ENCODE assay signal across 1 cellular context in the genomic region with DNA sequence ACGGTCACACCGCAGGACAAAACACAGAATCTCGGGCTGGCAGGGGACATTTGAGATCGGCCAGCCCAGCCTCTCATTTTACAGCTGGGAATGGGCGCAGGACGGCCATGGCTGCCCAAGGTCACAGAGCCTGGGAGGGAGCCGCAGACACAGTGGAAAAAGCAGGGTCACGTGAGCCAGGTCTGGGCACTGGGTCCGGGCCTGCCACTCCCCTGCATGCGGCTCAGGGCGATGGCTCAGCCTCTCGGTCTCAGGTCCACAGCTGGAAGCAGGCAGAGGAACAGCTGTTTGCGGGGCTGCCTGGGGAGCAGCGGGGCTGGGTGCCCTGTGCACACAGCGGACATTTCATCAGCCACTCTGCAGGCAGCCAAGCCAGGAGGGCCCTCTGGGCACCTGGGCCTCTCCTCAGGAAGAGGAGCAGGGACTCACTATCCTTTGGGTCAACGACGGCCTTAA.
TF ChIP-seq lines count a peak whose summit lies in the region.

No MANE protein-coding gene starts in this region.

TF ChIP-seq in H1, 55 proteins besides CTCF, POLR2A, EP300 and RAD21:
- TF ChIP-seq SAP30 (IDR thresholded peaks at IDR 0.05; ENCODE audit: insufficient read depth, insufficient replicate concordance, low read length) (no peak), JUND (IDR thresholded peaks at IDR 0.05; ENCODE audit: low read length) (no peak), RBBP5 (IDR thresholded peaks at IDR 0.05; ENCODE audit: borderline replicate concordance, low read depth, low read length) (no peak), BRCA1 (IDR thresholded peaks at IDR 0.05; ENCODE audit: low read depth, low read length) (no peak), TAF7 (optimal IDR thresholded peaks at IDR 0.05; ENCODE audit: borderline replicate concordance, low read depth, low read length) (no peak), CBX5 (IDR thresholded peaks at IDR 0.05; ENCODE audit: low read depth, low read length) (no peak), KDM5A (IDR thresholded peaks at IDR 0.05; ENCODE audit: low read length) (no peak), YY1 (IDR thresholded peaks at IDR 0.05; ENCODE audit: low read depth, low read length) (no peak), HDAC6 (IDR thresholded peaks at IDR 0.05; ENCODE audit: low read depth, low read length) (no peak), HDAC2 (IDR thresholded peaks at IDR 0.05; ENCODE audit: borderline replicate concordance in 1 of 2, low read depth in 2 of 2, low read length in 2 of 2) (no peak), SIRT6 (IDR thresholded peaks at IDR 0.05; ENCODE audit: low read length) (no peak), SRF (IDR thresholded peaks at IDR 0.05; ENCODE audit: low read depth, low read length) (no peak), SIX5 (IDR thresholded peaks at IDR 0.05; ENCODE audit: low read depth, low read length) (no peak), BACH1 (IDR thresholded peaks at IDR 0.05; ENCODE audit: low read length) (no peak), EGR1 (IDR thresholded peaks at IDR 0.05; ENCODE audit: borderline replicate concordance, low read depth, low read length) (no peak), GABPA (IDR thresholded peaks at IDR 0.05; ENCODE audit: borderline replicate concordance, insufficient read depth, low read length) (no peak)
- TF ChIP-seq, protein P1, sequence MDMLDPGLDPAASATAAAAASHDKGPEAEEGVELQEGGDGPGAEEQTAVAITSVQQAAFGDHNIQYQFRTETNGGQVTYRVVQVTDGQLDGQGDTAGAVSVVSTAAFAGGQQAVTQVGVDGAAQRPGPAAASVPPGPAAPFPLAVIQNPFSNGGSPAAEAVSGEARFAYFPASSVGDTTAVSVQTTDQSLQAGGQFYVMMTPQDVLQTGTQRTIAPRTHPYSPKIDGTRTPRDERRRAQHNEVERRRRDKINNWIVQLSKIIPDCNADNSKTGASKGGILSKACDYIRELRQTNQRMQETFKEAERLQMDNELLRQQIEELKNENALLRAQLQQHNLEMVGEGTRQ (IDR thresholded peaks at IDR 0.05; ENCODE audit: low read length): no peak
- TF ChIP-seq, protein P2, sequence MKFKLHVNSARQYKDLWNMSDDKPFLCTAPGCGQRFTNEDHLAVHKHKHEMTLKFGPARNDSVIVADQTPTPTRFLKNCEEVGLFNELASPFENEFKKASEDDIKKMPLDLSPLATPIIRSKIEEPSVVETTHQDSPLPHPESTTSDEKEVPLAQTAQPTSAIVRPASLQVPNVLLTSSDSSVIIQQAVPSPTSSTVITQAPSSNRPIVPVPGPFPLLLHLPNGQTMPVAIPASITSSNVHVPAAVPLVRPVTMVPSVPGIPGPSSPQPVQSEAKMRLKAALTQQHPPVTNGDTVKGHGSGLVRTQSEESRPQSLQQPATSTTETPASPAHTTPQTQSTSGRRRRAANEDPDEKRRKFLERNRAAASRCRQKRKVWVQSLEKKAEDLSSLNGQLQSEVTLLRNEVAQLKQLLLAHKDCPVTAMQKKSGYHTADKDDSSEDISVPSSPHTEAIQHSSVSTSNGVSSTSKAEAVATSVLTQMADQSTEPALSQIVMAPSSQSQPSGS (IDR thresholded peaks at IDR 0.05; ENCODE audit: low read length): no peak
